31 cellular contexts compared by ENCODE assay signal in the genomic region with DNA sequence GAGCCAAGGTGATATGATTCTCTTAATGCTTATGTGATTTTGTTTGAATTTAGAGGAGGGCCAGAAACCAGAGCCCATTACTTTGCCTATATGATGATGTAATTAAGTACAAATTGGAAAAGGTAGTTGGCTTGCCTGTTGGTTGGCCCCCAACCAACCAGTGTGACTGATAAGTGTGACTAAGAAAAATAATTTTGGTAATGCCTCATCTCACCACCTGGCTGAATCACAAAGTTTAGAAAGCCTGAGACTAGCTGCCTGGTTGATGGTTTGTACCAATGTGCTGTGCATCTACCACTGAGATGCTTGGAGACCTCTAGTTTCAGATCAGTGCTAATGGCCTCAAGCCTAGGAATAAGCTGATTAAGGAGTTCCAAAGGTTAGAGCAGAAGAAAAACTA.
DNase-seq lines count a peak whose midpoint lies in the region; ATAC-seq, FAIRE-seq and TF ChIP-seq lines count a peak whose summit lies in the region.
"Had no signal": no experiment of that assay in that cellular context is flagged by ENCODE, and none has a peak within 500 bp of the region (broad histone marks: within the 10 kb centered on the region; RNA-seq: fewer than 3 reads in every experiment).

No MANE protein-coding gene starts in this region.

- H3F3A ChIP-seq in PC-3 (ENCODE audit: low read length, unreplicated experiment), result no peaks in the 10 kb centered on the region

- H3K27me3 ChIP-seq in PC-3 (ENCODE audit: low read length), result no peaks in the 10 kb centered on the region
- H3K27me3 ChIP-seq in endodermal cell (ENCODE audit: control insufficient read depth, insufficient read depth, low read length, poor library complexity, severe bottlenecking), result no peaks in the 10 kb centered on the region
- no peaks in the 10 kb centered on the region for H3K27me3 ChIP-seq in pancreas
- H3K27me3 ChIP-seq: esophagus squamous epithelium, ovary, testis had no signal

- no peaks in the 10 kb centered on the region for H3K9me3 ChIP-seq in PC-3 (ENCODE audit: low read length)
- H3K9me3 ChIP-seq in endodermal cell (ENCODE audit: control insufficient read depth, low read length), result no peaks in the 10 kb centered on the region
- no peaks in the 10 kb centered on the region for H3K9me3 ChIP-seq in pancreas
- H3K9me3 ChIP-seq: Caco-2, esophagus squamous epithelium, ovary, testis had no signal

- H3K27ac ChIP-seq in PC-3 (ENCODE audit: low read length), result peak overlapping the region; percentile 72
- no peak overlapping the region for H3K27ac ChIP-seq in endodermal cell (ENCODE audit: low read depth, low read length)
- H3K27ac ChIP-seq in pancreas, result no peak overlapping the region
- H3K27ac ChIP-seq: 22Rv1, C4-2B, esophagus squamous epithelium, ovary, testis had no signal

- no peak overlapping the region for H3K9ac ChIP-seq in PC-3 (ENCODE audit: low read length)
- H3K9ac ChIP-seq in endodermal cell (ENCODE audit: extremely low read depth, low read length, poor library complexity, severe bottlenecking), result no peak overlapping the region

- peak overlapping the region; percentile 56 for H3K4me2 ChIP-seq in PC-3 (ENCODE audit: low read length)

- intact Hi-C loops in PC-3 (cut with micrococcal nuclease), result loop anchor here (5.0 kb wide), 3 partner anchors 159 to 339 kb away; partner anchors contain the start of gene CDH2
- intact Hi-C loops in pancreas (cut with DNase I), result no loop called here
- intact Hi-C loops in sciatic nerve (cut with DNase I), result no loop called here

- H3K79me2 ChIP-seq in PC-3 (ENCODE audit: low read length), result no peaks in the 10 kb centered on the region

- no peaks in the 10 kb centered on the region for H4K20me1 ChIP-seq in PC-3 (ENCODE audit: low read length)

- no peaks in the 10 kb centered on the region for H3K9me3 Mint-ChIP-seq in endodermal cell
- peaks cover 25% of the 10 kb centered on the region for H3K9me3 Mint-ChIP-seq in mesothelial cell of epicardium

- ATAC-seq in PC-3 (peak; percentile 29), pancreas (no peak), sciatic nerve (no peak)
- ATAC-seq: activated CD4-positive, alpha-beta T cell treated with anti-CD3 and anti-CD28 coated beads for 36 hours; activated CD8-positive, alpha-beta T cell treated with anti-CD3 and anti-CD28 coated beads for 36 hours; activated T-helper 17 cell treated with anti-CD3 and anti-CD28 coated beads, Interleukin-2, amount 50 U/mL, for 72 hours; stimulated activated naive CD8-positive, alpha-beta T cell treated with anti-CD3 and anti-CD28 coated beads, Interleukin-15, Interleukin-2, amounts not matched to agents 100 U/mL and 50 U/mL, for 24 hours had no signal

- DNase-seq in DMS 273 (lab: John Stamatoyannopoulos, UW; ENCODE audit: unreplicated experiment) (peak; percentile 49), DMS 273 treated with DMSO at 0.1 percent for 48 hours (lab: John Stamatoyannopoulos, UW) (no peak), PC-3 (peak; percentile 89), endodermal cell (no peak), mesothelial cell of epicardium (ENCODE audit: low spot score in 2 of 2, unreplicated experiment in 2 of 2) (no peak), pancreas (no peak), sciatic nerve (ENCODE audit: low spot score) (no peak), NCI-H1417 treated with DMSO at 0.1 percent for 48 hours (lab: John Stamatoyannopoulos, UW) (no peak)
- DNase-seq: activated CD4-positive, alpha-beta T cell treated with anti-CD3 and anti-CD28 coated beads for 36 hours; activated CD8-positive, alpha-beta T cell treated with anti-CD3 and anti-CD28 coated beads for 36 hours; Caco-2; central memory CD4-positive, alpha-beta T cell; DMS79 treated with DMSO at 0.1 percent for 48 hours; esophagus squamous epithelium; GOT3; NCI-H1105 treated with DMSO at 0.1 percent for 48 hours; NCI-H2029; NCI-H526 treated with DMSO at 0.1 percent for 48 hours; ovary; small intestine; stimulated activated naive CD8-positive, alpha-beta T cell treated with anti-CD3 and anti-CD28 coated beads, Interleukin-15, Interleukin-2, amounts not matched to agents 100 U/mL and 50 U/mL, for 24 hours; T-helper 9 cell; testis had no signal

- H3K4me3 ChIP-seq in PC-3 (ENCODE audit: low read length) (no peak overlapping the region), endodermal cell (ENCODE audit: low read length) (peak overlapping the region; percentile 17), pancreas (no peak overlapping the region)
- H3K4me3 ChIP-seq: esophagus squamous epithelium, lung, ovary, testis had no signal

- H3K27me3 Mint-ChIP-seq in endodermal cell (ENCODE audit: insufficient read depth) (no peaks in the 10 kb centered on the region), mesothelial cell of epicardium (ENCODE audit: low read depth) (no peaks in the 10 kb centered on the region)
- H3K27me3 Mint-ChIP-seq: activated CD4-positive, alpha-beta T cell treated with anti-CD3 and anti-CD28 coated beads for 36 hours; activated naive CD4-positive, alpha-beta T cell treated with anti-CD3 and anti-CD28 coated beads, Interleukin-2, amount 50 U/mL, for 24 hours; activated T-helper 17 cell treated with anti-CD3 and anti-CD28 coated beads, Interleukin-2, amount 50 U/mL, for 72 hours had no signal

- H3K36me3 Mint-ChIP-seq in endodermal cell (ENCODE audit: low read depth) (no peaks in the 10 kb centered on the region), mesothelial cell of epicardium (no peaks in the 10 kb centered on the region)
- H3K36me3 Mint-ChIP-seq: activated naive CD4-positive, alpha-beta T cell treated with anti-CD3 and anti-CD28 coated beads, Interleukin-2, amount 50 U/mL, for 24 hours had no signal

- no peaks in the 10 kb centered on the region for H3K9me2 ChIP-seq in PC-3 (replicated peaks; ENCODE audit: low read length)

- H3K4me3 Mint-ChIP-seq in endodermal cell (no peak overlapping the region), mesothelial cell of epicardium (no peak overlapping the region)
- H3K4me3 Mint-ChIP-seq: activated CD4-positive, alpha-beta T cell treated with anti-CD3 and anti-CD28 coated beads for 36 hours; activated CD8-positive, alpha-beta T cell treated with anti-CD3 and anti-CD28 coated beads for 36 hours; activated naive CD4-positive, alpha-beta T cell treated with anti-CD3 and anti-CD28 coated beads, Interleukin-2, amount 50 U/mL, for 24 hours; activated T-helper 17 cell treated with anti-CD3 and anti-CD28 coated beads, Interleukin-2, amount 50 U/mL, for 72 hours; nephron had no signal

- H3K36me3 ChIP-seq in PC-3 (ENCODE audit: low read depth, low read length) (no peaks in the 10 kb centered on the region), endodermal cell (ENCODE audit: control insufficient read depth, insufficient read depth, low read length) (no peaks in the 10 kb centered on the region), pancreas (no peaks in the 10 kb centered on the region)
- H3K36me3 ChIP-seq: esophagus squamous epithelium, ovary had no signal

- no TSS peak for BruUV-seq in PC-3 (replicated peaks; lab: Mats Ljungman, UMichigan)

- no peak overlapping the region for H2AFZ ChIP-seq in PC-3 (ENCODE audit: low read length)

- POLR2A ChIA-PET in PC-3 (lab: Charles Lee; ENCODE audit: unreplicated experiment), result no interaction called here

- peaks cover 26% of the 10 kb centered on the region for H3K4me1 Mint-ChIP-seq in endodermal cell
- no peaks in the 10 kb centered on the region for H3K4me1 Mint-ChIP-seq in mesothelial cell of epicardium
- H3K4me1 Mint-ChIP-seq: activated CD4-positive, alpha-beta T cell treated with anti-CD3 and anti-CD28 coated beads for 36 hours; activated naive CD4-positive, alpha-beta T cell treated with anti-CD3 and anti-CD28 coated beads, Interleukin-2, amount 50 U/mL, for 24 hours; activated T-helper 17 cell treated with anti-CD3 and anti-CD28 coated beads, Interleukin-2, amount 50 U/mL, for 72 hours; nephron had no signal

- no peak overlapping the region for H3K27ac Mint-ChIP-seq in endodermal cell
- H3K27ac Mint-ChIP-seq in mesothelial cell of epicardium, result no peak overlapping the region
- H3K27ac Mint-ChIP-seq: activated CD4-positive, alpha-beta T cell treated with anti-CD3 and anti-CD28 coated beads for 36 hours; activated CD8-positive, alpha-beta T cell treated with anti-CD3 and anti-CD28 coated beads for 36 hours; activated naive CD4-positive, alpha-beta T cell treated with anti-CD3 and anti-CD28 coated beads, Interleukin-2, amount 50 U/mL, for 24 hours; activated T-helper 17 cell treated with anti-CD3 and anti-CD28 coated beads, Interleukin-2, amount 50 U/mL, for 72 hours; nephron had no signal

- FAIRE-seq in pancreas (lab: Jason Lieb, UNC), result no peak
- FAIRE-seq: frontal cortex, HTR-8/SVneo, small intestine had no signal

- CTCF ChIA-PET in PC-3 (lab: Charles Lee), result no interaction called here

- no peak for TF ChIP-seq CTCF in PC-3 (conservative IDR thresholded peaks at IDR 0.05; ENCODE audit: low read depth, low read length)
- TF ChIP-seq CTCF in endodermal cell (conservative IDR thresholded peaks at IDR 0.05), result no peak
- TF ChIP-seq CTCF in mesothelial cell of epicardium (IDR thresholded peaks at IDR 0.05; ENCODE audit: unreplicated experiment), result peak; percentile 25
- TF ChIP-seq CTCF in pancreas (IDR thresholded peaks at IDR 0.05), result no peak

- H3K4me1 ChIP-seq in PC-3 (ENCODE audit: insufficient read depth, low read length) (peaks cover 51% of the 10 kb centered on the region), endodermal cell (ENCODE audit: control insufficient read depth, insufficient read depth, low read length) (peaks cover 3% of the 10 kb centered on the region), pancreas (no peaks in the 10 kb centered on the region)
- H3K4me1 ChIP-seq: Caco-2, esophagus squamous epithelium, testis had no signal

Comparison
In these comparisons a context has a peak if more than half of its experiments do, and no peak if none do; other contexts are left out.
1. DNase-seq: peak in DMS 273 (single experiment) and PC-3 (single experiment); none in DMS 273 treated with DMSO at 0.1 percent for 48 hours (single experiment), endodermal cell (single experiment), mesothelial cell of epicardium (0 of 2), pancreas (0 of 6), sciatic nerve (single experiment) and NCI-H1417 treated with DMSO at 0.1 percent for 48 hours (single experiment).